In genomic region chr3:15859507-15860013, GRCh38 we compare ENCODE assay signal across 8 cellular contexts.
DNase-seq lines count a peak whose midpoint lies in the region; ATAC-seq, FAIRE-seq and TF ChIP-seq lines count a peak whose summit lies in the region.

No MANE protein-coding gene starts in this region.

- DNase-seq in AG04449 (ENCODE audit: low read depth, low spot score) (peak; percentile 5), NCI-H2196 treated with DMSO at 0.1 percent for 48 hours (lab: John Stamatoyannopoulos, UW; ENCODE audit: unreplicated experiment) (peak; percentile 39), activated B cell treated with CpG ODN at 0.5 μM for 24 hours (peak; percentile 77), caudate nucleus (lab: John Stamatoyannopoulos, UW) (peak; percentile 8 to 91 (median 75)), keratinocyte (ENCODE audit: low read depth, low spot score) (no peak)
- peak; percentile 76 for DNase-seq in stimulated activated CD4-positive, alpha-beta T cell treated with anti-CD3 and anti-CD28 coated beads, Interleukin-12 subunit alpha, Interleukin-12 subunit beta, amount 100 ng/mL, for 4 hours

- H3K9me3 ChIP-seq in keratinocyte (ENCODE audit: control insufficient read depth, low read depth, low read length): no peaks in the 10 kb centered on the region

- dilution Hi-C loops in keratinocyte (cut with MboI; ENCODE audit: extremely low pct_ligation_motif_present, low sequenced_read_pairs): no loop called here

- H3K9me3 Mint-ChIP-seq in activated B cell treated with CpG ODN at 0.5 μM for 24 hours: no peaks in the 10 kb centered on the region

- peak overlapping the region; percentile 86 for H3K9ac ChIP-seq in keratinocyte (ENCODE audit: control insufficient read depth, extremely low read depth, insufficient read depth, low read length)

- peaks cover 9% of the 10 kb centered on the region for H3K36me3 Mint-ChIP-seq in activated B cell treated with CpG ODN at 0.5 μM for 24 hours (ENCODE audit: low read depth)

- POLR2A ChIA-PET in AG04449 (lab: Yijun Ruan, JAX) (no interaction called here), activated B cell treated with CpG ODN at 0.5 μM for 24 hours (lab: Charles Lee) (interaction anchor here (0.6 to 1.3 kb wide), 3 partner anchors 42 to 258 kb away, joined by 3 to 4 read pairs (median 3); partner anchors contain the start of genes BTD and HACL1)

- H3K4me2 ChIP-seq in keratinocyte (ENCODE audit: control insufficient read depth, extremely low read depth, insufficient read depth, low read depth, low read length): no peak overlapping the region

- H3K4me3 ChIP-seq in AG04449 (ENCODE audit: low read depth, low read length) (peak overlapping the region; percentile 89), keratinocyte (ENCODE audit: control insufficient read depth in 2 of 3, extremely low read depth in 1 of 3, insufficient read depth in 2 of 3, low read depth in 1 of 3, low read length in 3 of 3) (peak overlapping the region; percentile 82 to 92 (median 90))

- H3K27ac ChIP-seq in caudate nucleus (ENCODE audit: low read depth, low read length): peak overlapping the region; percentile 71
- H3K27ac ChIP-seq in keratinocyte (ENCODE audit: control insufficient read depth, insufficient read depth, low read length): peak overlapping the region; percentile 73

- intact Hi-C loops in activated B cell treated with CpG ODN at 0.5 μM for 24 hours (cut with micrococcal nuclease): loop anchor here (1.0 to 10.0 kb wide), 9 partner anchors 43 to 915 kb away; partner anchors contain the start of genes ANKRD28, BTD, CAPN7 and DPH3

- peak overlapping the region; percentile 99 for H3K4me3 Mint-ChIP-seq in activated B cell treated with CpG ODN at 0.5 μM for 24 hours

- H3K27me3 ChIP-seq in keratinocyte (ENCODE audit: control insufficient read depth, extremely low read depth, insufficient read depth, low read length): no peaks in the 10 kb centered on the region

- no peak for TF ChIP-seq CTCF in AG04449 (IDR thresholded peaks at IDR 0.05; ENCODE audit: insufficient read depth, low read length, missing control alignments)
- no peak for TF ChIP-seq CTCF in activated B cell treated with CpG ODN at 0.5 μM for 24 hours (IDR thresholded peaks at IDR 0.05)
- TF ChIP-seq CTCF in keratinocyte (optimal IDR thresholded peaks at IDR 0.05 in 1 of 3, IDR thresholded peaks at IDR 0.05 in 1 of 3, conservative IDR thresholded peaks at IDR 0.05 in 1 of 3; ENCODE audit: extremely low read depth in 1 of 3, insufficient read depth in 2 of 3, low read length in 3 of 3): no peak

- no peaks in the 10 kb centered on the region for H3K9me1 ChIP-seq in keratinocyte (ENCODE audit: control insufficient read depth, extremely low read depth, insufficient read depth, low read length)

- peak overlapping the region; percentile 95 for H3K27ac Mint-ChIP-seq in activated B cell treated with CpG ODN at 0.5 μM for 24 hours

- peaks cover 14% of the 10 kb centered on the region for H3K4me1 ChIP-seq in keratinocyte (ENCODE audit: control insufficient read depth, extremely low read depth, insufficient read depth, low read length)

- peak overlapping the region; percentile 75 for H2AFZ ChIP-seq in keratinocyte (ENCODE audit: control insufficient read depth, low read length)

- H3K36me3 ChIP-seq in keratinocyte (ENCODE audit: control insufficient read depth in 2 of 2, extremely low read depth in 1 of 2, insufficient read depth in 2 of 2, low read length in 2 of 2): peaks cover 0 to 3% of the 10 kb centered on the region in 2 experiments

- no peak for FAIRE-seq in keratinocyte (lab: Jason Lieb, UNC)

- H3K4me1 Mint-ChIP-seq in activated B cell treated with CpG ODN at 0.5 μM for 24 hours: peaks cover 27% of the 10 kb centered on the region

- H3K27me3 Mint-ChIP-seq in activated B cell treated with CpG ODN at 0.5 μM for 24 hours: no peaks in the 10 kb centered on the region

- H3K79me2 ChIP-seq in keratinocyte (ENCODE audit: control insufficient read depth, insufficient read depth, low read length): peaks cover 46% of the 10 kb centered on the region

- CTCF ChIA-PET in AG04449 (lab: Yijun Ruan, JAX) (no interaction called here), activated B cell treated with CpG ODN at 0.5 μM for 24 hours (lab: Charles Lee) (no interaction called here)

- peak; percentile 85 for ATAC-seq in GM18868 (IDR thresholded peaks at IDR 0.05; ENCODE audit: unreplicated experiment)
- ATAC-seq in HG03103 (IDR thresholded peaks at IDR 0.05; ENCODE audit: low read depth, unreplicated experiment): peak; percentile 61
- peak; percentile 77 for ATAC-seq in activated B cell treated with CpG ODN at 0.5 μM for 24 hours (ENCODE audit: low read depth)

- no peaks in the 10 kb centered on the region for H4K20me1 ChIP-seq in keratinocyte (ENCODE audit: control insufficient read depth, extremely low read depth, insufficient read depth, low read length)
